Comparison of ENCODE assay signal across 24 cellular contexts in the genomic region with DNA sequence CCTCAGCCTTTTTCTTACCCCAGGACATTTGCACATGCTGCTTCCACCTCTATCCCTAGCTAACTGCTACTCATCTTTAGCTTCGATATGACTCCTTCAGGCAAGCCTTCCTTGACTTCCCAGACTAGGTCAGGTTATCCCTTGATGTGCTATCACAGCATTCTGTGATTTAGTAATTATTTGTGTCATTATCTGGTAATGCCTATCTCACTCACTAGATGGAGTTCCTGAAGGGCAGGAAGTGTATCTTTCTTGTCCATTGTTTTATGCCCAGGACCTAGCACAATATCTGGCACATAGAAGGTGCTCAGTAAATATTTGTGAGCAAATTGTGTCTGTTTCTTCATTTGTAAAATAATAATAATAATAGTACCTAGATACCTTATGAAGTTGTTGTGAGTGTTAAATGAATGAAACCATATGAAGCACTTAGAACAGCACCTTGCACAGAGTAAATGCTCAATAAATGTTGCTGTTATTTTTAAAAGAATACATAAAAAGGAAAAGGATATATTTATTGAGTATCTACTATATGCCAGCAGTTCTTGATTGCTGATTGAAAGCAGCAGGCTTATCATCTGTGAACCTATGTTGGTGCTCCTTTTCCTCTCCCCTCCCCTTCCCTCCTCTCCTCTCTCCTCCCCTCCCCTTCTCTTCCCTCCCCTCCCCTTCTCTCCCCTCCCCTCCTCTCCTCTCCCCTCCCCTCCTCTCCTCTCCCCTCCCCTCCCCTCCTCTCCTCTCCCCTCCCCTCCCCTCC. TPM values are rescaled to one million over a fixed set of nuclear protein-coding genes. Genes with fewer than 3 reads are reported as not detected.
DNase-seq lines count a peak whose midpoint lies in the region; ATAC-seq, FAIRE-seq and TF ChIP-seq lines count a peak whose summit lies in the region.
"Had no signal": no experiment of that assay in that cellular context is flagged by ENCODE, and none has a peak within 500 bp of the region (broad histone marks: within the 10 kb centered on the region; RNA-seq: fewer than 3 reads in every experiment).

No MANE protein-coding gene starts in this region.

- FAIRE-seq in A549 (lab: Jason Lieb, UNC): no peak

- no peak overlapping the region for H3K27ac ChIP-seq in A549
- no peak overlapping the region for H3K27ac ChIP-seq in dorsolateral prefrontal cortex
- H3K27ac ChIP-seq: thyroid gland had no signal

- H3K4me1 ChIP-seq in A549 (no peaks in the 10 kb centered on the region), Caco-2 (no peaks in the 10 kb centered on the region)

- WGBS in A549 (ENCODE audit: missing lambda C conversion rate): 85% methylated on average over 1 of the region's 1 CpG

- H3K36me3 Mint-ChIP-seq in Caco-2 (ENCODE audit: insufficient read depth, unreplicated experiment): no peaks in the 10 kb centered on the region

- TF ChIP-seq RAD21 in A549 (conservative IDR thresholded peaks at IDR 0.05 in 1 of 2, IDR thresholded peaks at IDR 0.05 in 1 of 2): no peak

- TF ChIP-seq POLR2A in A549 (IDR thresholded peaks at IDR 0.05; ENCODE audit: low read length): no peak

- H3K27me3 ChIP-seq in Caco-2 (replicated peaks; ENCODE audit: control insufficient read depth, insufficient read depth, low read length): no peaks in the 10 kb centered on the region
- H3K27me3 ChIP-seq in dorsolateral prefrontal cortex: no peaks in the 10 kb centered on the region
- H3K27me3 ChIP-seq: thyroid gland had no signal

- peak in 1 of 2 experiments; percentile 53; a peak in 2 of 6 replicates for ATAC-seq in A549
- no peak for ATAC-seq in HG03108 (IDR thresholded peaks at IDR 0.05; ENCODE audit: unreplicated experiment)
- ATAC-seq: sciatic nerve; stimulated activated naive CD8-positive, alpha-beta T cell treated with anti-CD3 and anti-CD28 coated beads, Interleukin-15, amount 100 ng/mL, for 72 hours had no signal

- no peak overlapping the region for H3K4me2 ChIP-seq in A549

- H3K9me3 ChIP-seq in A549: no peaks in the 10 kb centered on the region
- no peaks in the 10 kb centered on the region for H3K9me3 ChIP-seq in Caco-2
- H3K9me3 ChIP-seq: thyroid gland had no signal

- POLR2A ChIA-PET in A549 (lab: Yijun Ruan, JAX): no interaction called here
- POLR2A ChIA-PET in Caco-2 (lab: Charles Lee): no interaction called here

- H3K9me3 Mint-ChIP-seq in Caco-2 (ENCODE audit: unreplicated experiment): no peaks in the 10 kb centered on the region
- H3K9me3 Mint-ChIP-seq: activated naive CD4-positive, alpha-beta T cell treated with anti-CD3 and anti-CD28 coated beads, Interleukin-2, amount 50 U/mL, for 24 hours; CD4-positive, alpha-beta memory T cell; neural crest cell had no signal

- TF ChIP-seq CTCF in A549 (IDR thresholded peaks at IDR 0.05): 0 out of 3 replicates have a peak, but pooled peaks have one; percentile 4
- TF ChIP-seq CTCF in Caco-2 (IDR thresholded peaks at IDR 0.05; ENCODE audit: insufficient read depth in 1 of 2, low read depth in 1 of 2, low read length in 1 of 2, severe bottlenecking in 1 of 2, unreplicated experiment in 1 of 2): no peak
- peak; percentile 20 for TF ChIP-seq CTCF in epithelial cell of esophagus (IDR thresholded peaks at IDR 0.05; ENCODE audit: insufficient read depth, low read depth, low read length, missing control alignments)
- no peak for TF ChIP-seq CTCF in dorsolateral prefrontal cortex (IDR thresholded peaks at IDR 0.05 in 54 of 56, conservative IDR thresholded peaks at IDR 0.05 in 2 of 56; ENCODE audit: low read depth in 1 of 56, partially characterized antibody in 56 of 56)

- H3K27me3 Mint-ChIP-seq in Caco-2 (ENCODE audit: insufficient read depth, unreplicated experiment): no peaks in the 10 kb centered on the region
- H3K27me3 Mint-ChIP-seq: activated naive CD4-positive, alpha-beta T cell treated with anti-CD3 and anti-CD28 coated beads, Interleukin-2, amount 50 U/mL, for 24 hours; CD4-positive, alpha-beta memory T cell; stimulated activated naive CD8-positive, alpha-beta T cell treated with anti-CD3 and anti-CD28 coated beads, Interleukin-15, amount 100 ng/mL, for 72 hours had no signal

- no TSS peak for BruUV-seq in Caco-2 (replicated peaks; lab: Mats Ljungman, UMichigan)

- H3K36me3 ChIP-seq in Caco-2 (ENCODE audit: control insufficient read depth, insufficient read depth, low read length): peaks cover 1% of the 10 kb centered on the region; the same call in 1 of the 2 replicates

- no peaks in the 10 kb centered on the region for H3K4me1 Mint-ChIP-seq in Caco-2 (ENCODE audit: low read depth, unreplicated experiment)

- intact Hi-C loops in Caco-2 (cut with micrococcal nuclease; ENCODE audit: unreplicated experiment): no loop called here
- intact Hi-C loops in dorsolateral prefrontal cortex (cut with DNase I): no loop called here

- DNase-seq in A549 (ENCODE audit: low read depth in 1 of 2, low spot score in 1 of 2) (no peak), Caco-2 (no peak), NAMALWA (ENCODE audit: low spot score) (peak; percentile 9), epithelial cell of esophagus (ENCODE audit: low read depth) (no peak), dorsolateral prefrontal cortex (no peak), NCI-H526 treated with DMSO at 0.1 percent for 48 hours (lab: John Stamatoyannopoulos, UW) (no peak), NCI-H1105 (lab: John Stamatoyannopoulos, UW) (no peak)
- DNase-seq: activated CD8-positive, alpha-beta memory T cell treated with anti-CD3 and anti-CD28 coated beads for 24 hours; activated T-cell treated with anti-CD3 and anti-CD28 coated beads, Interleukin-2, amount 50 U/mL, for 48 hours; aorta; CD4-positive, alpha-beta memory T cell; dermis blood vessel endothelial cell; foreskin fibroblast; NCI-H1092; NCI-H2029; NCI-H226; NCI-H748 treated with DMSO at 0.1 percent for 48 hours; stimulated activated CD4-positive, alpha-beta T cell treated with anti-CD3 and anti-CD28 coated beads, Interleukin-15, amount 100 ng/mL, for 24 hours; stimulated activated naive CD8-positive, alpha-beta T cell treated with anti-CD3 and anti-CD28 coated beads, Interleukin-15, amount 100 ng/mL, for 72 hours had no signal

- no peak overlapping the region for H3K4me3 Mint-ChIP-seq in Caco-2 (ENCODE audit: unreplicated experiment)
- H3K4me3 Mint-ChIP-seq: activated naive CD4-positive, alpha-beta T cell treated with anti-CD3 and anti-CD28 coated beads, Interleukin-2, amount 50 U/mL, for 24 hours; CD4-positive, alpha-beta memory T cell; neural crest cell; stimulated activated naive CD8-positive, alpha-beta T cell treated with anti-CD3 and anti-CD28 coated beads, Interleukin-15, amount 100 ng/mL, for 72 hours had no signal

- CTCF ChIA-PET in A549 (lab: Yijun Ruan, JAX) (no interaction called here), Caco-2 (lab: Charles Lee) (no interaction called here)

- no peak overlapping the region for H3K4me3 ChIP-seq in A549
- no peak overlapping the region for H3K4me3 ChIP-seq in Caco-2 (ENCODE audit: low read depth, low read length)
- H3K4me3 ChIP-seq in epithelial cell of esophagus (ENCODE audit: low read length): no peak overlapping the region
- no peak overlapping the region for H3K4me3 ChIP-seq in dorsolateral prefrontal cortex
- H3K4me3 ChIP-seq: thyroid gland had no signal

- TF ChIP-seq EP300 in A549 (IDR thresholded peaks at IDR 0.05): no peak

- H3K27ac Mint-ChIP-seq in Caco-2 (ENCODE audit: unreplicated experiment): peak overlapping the region; percentile 23
- H3K27ac Mint-ChIP-seq: activated naive CD4-positive, alpha-beta T cell treated with anti-CD3 and anti-CD28 coated beads, Interleukin-2, amount 50 U/mL, for 24 hours had no signal

TF ChIP-seq in A549, 52 proteins besides CTCF, POLR2A, EP300 and RAD21 (continues in another document):
- TF ChIP-seq TP53 (CRISPR knock-in tag; IDR thresholded peaks at IDR 0.05): no peak
- TF ChIP-seq HMGXB4 (CRISPR knock-in tag; IDR thresholded peaks at IDR 0.05; ENCODE audit: borderline replicate concordance): no peak
- no peak for TF ChIP-seq JUNB (IDR thresholded peaks at IDR 0.05)
- no peak for TF ChIP-seq KDM5A (IDR thresholded peaks at IDR 0.05)
- no peak for TF ChIP-seq PBX3 (IDR thresholded peaks at IDR 0.05)
- TF ChIP-seq POLR2AphosphoS2 (conservative IDR thresholded peaks at IDR 0.05; ENCODE audit: low read length): no peak
- TF ChIP-seq RFX5 (IDR thresholded peaks at IDR 0.05): no peak

RNA-seq across cellular contexts. Expression of gene SQOR, which starts 31.5 kb away (rescaled TPM):
- polyA plus RNA-seq in A549 (2011; rRNA removed) (71.7 and 80.2 TPM in 2 replicates), A549 (2017; fragmentation: RNase III; extraction: RNeasy Plus Mini Kit Qiagen cat#74134 plus additional on column Dnase treatment) (33.8 to 38.8 TPM (median 36.0 TPM) in 3 replicates)
- 34.7 and 35.8 TPM in 2 replicates for polyA plus RNA-seq in A549 (2012; cell fraction: cytosol; rRNA removed)
- 30.2 and 39.4 TPM in 2 replicates for polyA plus RNA-seq in A549 (2012; cell fraction: nucleus; rRNA removed)
- 62.9 and 67.3 TPM in 2 replicates for polyA minus RNA-seq in A549 (2011; rRNA and poly(A)+ RNA removed)
- total RNA-seq in Caco-2 (2022) (5.0 and 7.5 TPM in 2 replicates), dorsolateral prefrontal cortex (10 to 100 TPM in 26 of 120 experiments, 1 to 10 TPM in 94; 2.8 to 18.8 (median 7.2) TPM)
- total RNA-seq: neural crest cell had no signal

Comparison
In these comparisons a context has a peak if more than half of its experiments do, and no peak if none do; other contexts are left out.
1. CTCF ChIP-seq: peak in A549 (single experiment) and epithelial cell of esophagus (single experiment); none in Caco-2 (0 of 2) and dorsolateral prefrontal cortex (0 of 56).